In genomic region chr7:98156700-98157099, GRCh38 we compare ENCODE assay signal across 31 cellular contexts. TPM values are rescaled to one million over a fixed set of nuclear protein-coding genes. Genes with fewer than 3 reads are reported as not detected.
"Had no signal": no experiment of that assay in that cellular context is flagged by ENCODE, and none has a peak within 500 bp of the region (broad histone marks: within the 10 kb centered on the region; RNA-seq: fewer than 3 reads in every experiment).

No MANE protein-coding gene starts in this region.

- H3K36me3 ChIP-seq: uterus had no signal

- H3K27me3 ChIP-seq: stomach, suprapubic skin, testis, thyroid gland, tibial artery, tibial nerve, transverse colon, upper lobe of left lung, upper lobe of right lung, uterus, vagina had no signal

- H3K27ac Mint-ChIP-seq: stimulated activated effector memory CD8-positive, alpha-beta T cell treated with anti-CD3 and anti-CD28 coated beads, Interleukin-12 subunit alpha, Interleukin-12 subunit beta, amount 100 ng/mL, for 72 hours; stimulated activated memory B cell treated with anti-CD40 and anti-IgM and Interleukin-4, amounts not matched to agents 10 μg/mL and 1 μg/mL and 100 μg/mL, for 72 hours; stimulated activated naive B cell treated with anti-CD40 and anti-IgM and Interleukin-4, amounts not matched to agents 10 μg/mL and 1 μg/mL and 100 μg/mL, for 72 hours; stimulated activated naive CD8-positive, alpha-beta T cell treated with anti-CD3 and anti-CD28 coated beads, Interleukin-15, Interleukin-2, amounts not matched to agents 100 ng/mL and 50 ng/mL, for 24 hours; type B pancreatic cell had no signal

- FAIRE-seq: urothelium cell line had no signal

- H3K4me3 Mint-ChIP-seq: stimulated activated effector memory CD8-positive, alpha-beta T cell treated with anti-CD3 and anti-CD28 coated beads, Interleukin-12 subunit alpha, Interleukin-12 subunit beta, amount 100 ng/mL, for 72 hours; stimulated activated memory B cell treated with anti-CD40 and anti-IgM and Interleukin-4, amounts not matched to agents 10 μg/mL and 1 μg/mL and 100 μg/mL, for 72 hours; stimulated activated naive B cell treated with anti-CD40 and anti-IgM and Interleukin-4, amounts not matched to agents 10 μg/mL and 1 μg/mL and 100 μg/mL, for 72 hours; stimulated activated naive CD8-positive, alpha-beta T cell treated with anti-CD3 and anti-CD28 coated beads, Interleukin-15, amount 100 ng/mL, for 72 hours; stimulated activated naive CD8-positive, alpha-beta T cell treated with anti-CD3 and anti-CD28 coated beads, Interleukin-15, Interleukin-2, amounts not matched to agents 100 ng/mL and 50 ng/mL, for 24 hours; type B pancreatic cell had no signal

- H3K4me1 Mint-ChIP-seq: stimulated activated effector memory CD8-positive, alpha-beta T cell treated with anti-CD3 and anti-CD28 coated beads, Interleukin-12 subunit alpha, Interleukin-12 subunit beta, amount 100 ng/mL, for 72 hours; stimulated activated memory B cell treated with anti-CD40 and anti-IgM and Interleukin-4, amounts not matched to agents 10 μg/mL and 1 μg/mL and 100 μg/mL, for 72 hours; stimulated activated naive B cell treated with anti-CD40 and anti-IgM and Interleukin-4, amounts not matched to agents 10 μg/mL and 1 μg/mL and 100 μg/mL, for 72 hours; stimulated activated naive CD8-positive, alpha-beta T cell treated with anti-CD3 and anti-CD28 coated beads, Interleukin-15, amount 100 ng/mL, for 72 hours had no signal

- H3K27me3 Mint-ChIP-seq: stimulated activated memory B cell treated with anti-CD40 and anti-IgM and Interleukin-4, amounts not matched to agents 10 μg/mL and 1 μg/mL and 100 μg/mL, for 72 hours; stimulated activated naive CD8-positive, alpha-beta T cell treated with anti-CD3 and anti-CD28 coated beads, Interleukin-15, amount 100 ng/mL, for 72 hours; stimulated activated naive CD8-positive, alpha-beta T cell treated with anti-CD3 and anti-CD28 coated beads, Interleukin-15, Interleukin-2, amounts not matched to agents 100 ng/mL and 50 ng/mL, for 24 hours; type B pancreatic cell had no signal

- H3K4me1 ChIP-seq: stomach, testis, thyroid gland, tibial artery, tibial nerve, transverse colon, upper lobe of left lung, upper lobe of right lung, uterus, vagina had no signal

- H3K9me3 Mint-ChIP-seq: stimulated activated effector memory CD8-positive, alpha-beta T cell treated with anti-CD3 and anti-CD28 coated beads, Interleukin-12 subunit alpha, Interleukin-12 subunit beta, amount 100 ng/mL, for 72 hours; stimulated activated memory B cell treated with anti-CD40 and anti-IgM and Interleukin-4, amounts not matched to agents 10 μg/mL and 1 μg/mL and 100 μg/mL, for 72 hours; stimulated activated naive B cell treated with anti-CD40 and anti-IgM and Interleukin-4, amounts not matched to agents 10 μg/mL and 1 μg/mL and 100 μg/mL, for 72 hours; stimulated activated naive CD8-positive, alpha-beta T cell treated with anti-CD3 and anti-CD28 coated beads, Interleukin-15, amount 100 ng/mL, for 72 hours; stimulated activated naive CD8-positive, alpha-beta T cell treated with anti-CD3 and anti-CD28 coated beads, Interleukin-15, Interleukin-2, amounts not matched to agents 100 ng/mL and 50 ng/mL, for 24 hours; type B pancreatic cell had no signal

- H3K4me3 ChIP-seq: stomach, suprapubic skin, testis, thoracic aorta, thyroid gland, tibial artery, tibial nerve, transverse colon, upper lobe of left lung, upper lobe of right lung, uterus, vagina had no signal

- DNase-seq: stimulated activated CD4-positive, alpha-beta T cell treated with anti-CD3 and anti-CD28 coated beads, Interleukin-2, amount 100 ng/mL, for 48 hours; stimulated activated CD4-positive, alpha-beta T cell treated with anti-CD3 and anti-CD28 coated beads, Interleukin-4, amount 100 ng/mL, for 1 hour; stimulated activated CD4-positive, alpha-beta T cell treated with anti-CD3 and anti-CD28 coated beads, Interleukin-4, amount 100 ng/mL, for 24 hours; stimulated activated CD4-positive, alpha-beta T cell treated with anti-CD3 and anti-CD28 coated beads, Interleukin-4, amount 100 ng/mL, for 4 hours; stimulated activated CD8-positive, alpha-beta memory T cell treated with anti-CD3 and anti-CD28 coated beads, Interleukin-4, amount 100 ng/mL, for 48 hours; stimulated activated naive B cell treated with anti-CD40 and anti-IgM and Interleukin-4, amounts not matched to agents 10 μg/mL and 1 μg/mL and 100 μg/mL, for 72 hours; stimulated activated naive CD4-positive, alpha-beta T cell; stimulated activated naive CD4-positive, alpha-beta T cell treated with Interleukin-2 at 50 U/mL for 16 hours; stimulated activated naive CD8-positive, alpha-beta T cell treated with anti-CD3 and anti-CD28 coated beads, Interleukin-15, amount 100 ng/mL, for 72 hours; stimulated activated naive CD8-positive, alpha-beta T cell treated with anti-CD3 and anti-CD28 coated beads, Interleukin-15, Interleukin-2, amounts not matched to agents 100 U/mL and 50 U/mL, for 24 hours; stomach; substantia nigra; testis; thyroid gland; tibial artery; transverse colon; trophoblast cell; upper lobe of left lung; upper lobe of right lung; uterus had no signal

- H3K27ac ChIP-seq: stomach, suprapubic skin, testis, thoracic aorta, thyroid gland, tibial artery, tibial nerve, transverse colon, upper lobe of left lung, upper lobe of right lung, uterus, vagina had no signal

- H3K9me3 ChIP-seq: stomach, suprapubic skin, testis, thoracic aorta, thyroid gland, tibial artery, tibial nerve, transverse colon, upper lobe of left lung, upper lobe of right lung, uterus, vagina had no signal

- ATAC-seq: stimulated activated effector memory CD8-positive, alpha-beta T cell treated with anti-CD3 and anti-CD28 coated beads, Interleukin-12 subunit alpha, Interleukin-12 subunit beta, amount 100 ng/mL, for 72 hours; stimulated activated memory B cell treated with anti-CD40 and anti-IgM and Interleukin-4, amounts not matched to agents 10 μg/mL and 1 μg/mL and 100 μg/mL, for 72 hours; stimulated activated naive B cell treated with anti-CD40 and anti-IgM and Interleukin-4, amounts not matched to agents 10 μg/mL and 1 μg/mL and 100 μg/mL, for 72 hours; stimulated activated naive CD8-positive, alpha-beta T cell treated with anti-CD3 and anti-CD28 coated beads, Interleukin-15, amount 100 ng/mL, for 72 hours; stimulated activated naive CD8-positive, alpha-beta T cell treated with anti-CD3 and anti-CD28 coated beads, Interleukin-15, Interleukin-2, amounts not matched to agents 100 U/mL and 50 U/mL, for 24 hours; upper lobe of right lung had no signal

RNA-seq across cellular contexts. Expression of gene BHLHA15, which starts 54.5 kb away (rescaled TPM):
- total RNA-seq: subcutaneous adipose tissue, thoracic aorta, tibial nerve, urinary bladder, vagina had no signal
- polyA plus RNA-seq: urinary bladder had no signal
